Comparison of ENCODE assay signal across 1 cellular context in genomic region chr10:17386021-17386420, GRCh38.
TF ChIP-seq lines count a peak whose summit lies in the region.

No MANE protein-coding gene starts in this region.

TF ChIP-seq in H1, 55 proteins besides CTCF, POLR2A, EP300 and RAD21 (continued from another document):
- TF ChIP-seq BCL11A (IDR thresholded peaks at IDR 0.05; ENCODE audit: low read depth in 2 of 2, low read length in 2 of 2) (no peak), CBX5 (IDR thresholded peaks at IDR 0.05; ENCODE audit: low read depth, low read length) (no peak), KDM4A (IDR thresholded peaks at IDR 0.05; ENCODE audit: low read depth, low read length, severe bottlenecking) (no peak), JUN (IDR thresholded peaks at IDR 0.05; ENCODE audit: low read depth, low read length) (no peak), EGR1 (IDR thresholded peaks at IDR 0.05; ENCODE audit: borderline replicate concordance, low read depth, low read length) (no peak), POU5F1 (IDR thresholded peaks at IDR 0.05; ENCODE audit: low read depth, low read length) (no peak), HDAC2 (IDR thresholded peaks at IDR 0.05; ENCODE audit: borderline replicate concordance in 1 of 2, low read depth in 2 of 2, low read length in 2 of 2) (no peak), CHD2 (IDR thresholded peaks at IDR 0.05; ENCODE audit: low read length) (no peak), FOSL1 (IDR thresholded peaks at IDR 0.05; ENCODE audit: insufficient read depth, low read depth, low read length) (no peak), CHD1 (IDR thresholded peaks at IDR 0.05; ENCODE audit: low read depth, low read length) (no peak)
